In genomic region chr20:53655909-53656652, GRCh38 we compare ENCODE assay signal across 11 cellular contexts.
DNase-seq lines count a peak whose midpoint lies in the region; ATAC-seq and TF ChIP-seq lines count a peak whose summit lies in the region.
"Had no signal": no experiment of that assay in that cellular context is flagged by ENCODE, and none has a peak within 500 bp of the region (broad histone marks: within the 10 kb centered on the region; RNA-seq: fewer than 3 reads in every experiment).

No MANE protein-coding gene starts in this region.

- CTCF ChIA-PET in activated CD4-positive, alpha-beta T cell treated with anti-CD3 and anti-CD28 coated beads for 36 hours (lab: Charles Lee), result interaction anchor here (0.6 to 1.0 kb wide), 3 partner anchors 13 to 284 kb away, joined by 3 to 5 read pairs (median 3); no protein-coding TSS in a partner anchor
- CTCF ChIA-PET in activated CD4-positive, alpha-beta T cell treated with anti-CD3 and anti-CD28 coated beads, Interleukin-2, amount 10 ng/mL, durations not matched to agents 7 days and 5 days (lab: Charles Lee), result interaction anchor here (0.9 kb wide), 1 partner anchor 45 kb away, joined by 3 read pairs; no protein-coding TSS in a partner anchor

- peak overlapping the region; percentile 40 for H3K27ac Mint-ChIP-seq in activated CD4-positive, alpha-beta T cell treated with anti-CD3 and anti-CD28 coated beads for 36 hours
- no peak overlapping the region for H3K27ac Mint-ChIP-seq in activated CD4-positive, alpha-beta T cell treated with anti-CD3 and anti-CD28 coated beads, Interleukin-2, amount 10 ng/mL, durations not matched to agents 7 days and 5 days
- H3K27ac Mint-ChIP-seq in stimulated activated naive CD8-positive, alpha-beta T cell treated with anti-CD3 and anti-CD28 coated beads, Interleukin-15, amount 100 ng/mL, for 72 hours, result peak overlapping the region; percentile 42 to 72

- H3K36me3 Mint-ChIP-seq in activated CD4-positive, alpha-beta T cell treated with anti-CD3 and anti-CD28 coated beads for 36 hours (ENCODE audit: low read depth), result no peaks in the 10 kb centered on the region
- H3K36me3 Mint-ChIP-seq in activated CD4-positive, alpha-beta T cell treated with anti-CD3 and anti-CD28 coated beads, Interleukin-2, amount 10 ng/mL, durations not matched to agents 7 days and 5 days (ENCODE audit: low read depth), result no peaks in the 10 kb centered on the region

- no peak for DNase-seq in activated CD4-positive, alpha-beta T cell treated with anti-CD3 and anti-CD28 coated beads for 36 hours
- no peak for DNase-seq in activated CD4-positive, alpha-beta T cell treated with anti-CD3 and anti-CD28 coated beads, Interleukin-2, amount 10 ng/mL, durations not matched to agents 7 days and 5 days
- DNase-seq in fibroblast of peridontal ligament (ENCODE audit: extremely low read depth) (peak; percentile 46), foreskin melanocyte (no peak), NCI-H1105 (lab: John Stamatoyannopoulos, UW) (no peak)
- DNase-seq in stimulated activated naive CD8-positive, alpha-beta T cell treated with anti-CD3 and anti-CD28 coated beads, Interleukin-15, amount 100 ng/mL, for 72 hours, result no peak
- DNase-seq: activated gamma-delta T cell treated with Interleukin-2 at 50 U/mL for 16 hours, hippocampal formation, NCI-H526 had no signal

- POLR2A ChIA-PET in activated CD4-positive, alpha-beta T cell treated with anti-CD3 and anti-CD28 coated beads for 36 hours (lab: Charles Lee), result interaction anchor here (0.7 kb wide), 1 partner anchor 110 kb away, joined by 3 read pairs; no protein-coding TSS in a partner anchor
- POLR2A ChIA-PET in activated CD4-positive, alpha-beta T cell treated with anti-CD3 and anti-CD28 coated beads, Interleukin-2, amount 10 ng/mL, durations not matched to agents 7 days and 5 days (lab: Charles Lee), result no interaction called here

- peaks cover 75% of the 10 kb centered on the region for H3K4me1 Mint-ChIP-seq in activated CD4-positive, alpha-beta T cell treated with anti-CD3 and anti-CD28 coated beads for 36 hours
- H3K4me1 Mint-ChIP-seq in activated CD4-positive, alpha-beta T cell treated with anti-CD3 and anti-CD28 coated beads, Interleukin-2, amount 10 ng/mL, durations not matched to agents 7 days and 5 days, result peaks cover 79% of the 10 kb centered on the region
- peaks cover 75% of the 10 kb centered on the region for H3K4me1 Mint-ChIP-seq in stimulated activated naive CD8-positive, alpha-beta T cell treated with anti-CD3 and anti-CD28 coated beads, Interleukin-15, amount 100 ng/mL, for 72 hours

- ATAC-seq in activated CD4-positive, alpha-beta T cell treated with anti-CD3 and anti-CD28 coated beads for 36 hours, result no peak
- ATAC-seq in SK-N-SH treated with all-trans-retinoic acid at 6 μM for 48 hours (peak; percentile 69), GM18498 (IDR thresholded peaks at IDR 0.05; ENCODE audit: unreplicated experiment) (no peak)
- no peak for ATAC-seq in stimulated activated naive CD8-positive, alpha-beta T cell treated with anti-CD3 and anti-CD28 coated beads, Interleukin-15, amount 100 ng/mL, for 72 hours

- intact Hi-C loops in activated CD4-positive, alpha-beta T cell treated with anti-CD3 and anti-CD28 coated beads for 36 hours (cut with DNase I, micrococcal nuclease), result loop anchor here in 1 of 2 experiments (5.0 kb wide), 1 partner anchor 79 kb away; no protein-coding TSS in a partner anchor

- no peaks in the 10 kb centered on the region for H3K27me3 Mint-ChIP-seq in activated CD4-positive, alpha-beta T cell treated with anti-CD3 and anti-CD28 coated beads for 36 hours
- no peaks in the 10 kb centered on the region for H3K27me3 Mint-ChIP-seq in activated CD4-positive, alpha-beta T cell treated with anti-CD3 and anti-CD28 coated beads, Interleukin-2, amount 10 ng/mL, durations not matched to agents 7 days and 5 days
- no peaks in the 10 kb centered on the region for H3K27me3 Mint-ChIP-seq in stimulated activated naive CD8-positive, alpha-beta T cell treated with anti-CD3 and anti-CD28 coated beads, Interleukin-15, amount 100 ng/mL, for 72 hours

- no peaks in the 10 kb centered on the region for H3K9me3 Mint-ChIP-seq in activated CD4-positive, alpha-beta T cell treated with anti-CD3 and anti-CD28 coated beads for 36 hours (ENCODE audit: low read depth)
- H3K9me3 Mint-ChIP-seq in activated CD4-positive, alpha-beta T cell treated with anti-CD3 and anti-CD28 coated beads, Interleukin-2, amount 10 ng/mL, durations not matched to agents 7 days and 5 days, result no peaks in the 10 kb centered on the region
- H3K9me3 Mint-ChIP-seq in stimulated activated naive CD8-positive, alpha-beta T cell treated with anti-CD3 and anti-CD28 coated beads, Interleukin-15, amount 100 ng/mL, for 72 hours, result no peaks in the 10 kb centered on the region

- H3K4me3 Mint-ChIP-seq in activated CD4-positive, alpha-beta T cell treated with anti-CD3 and anti-CD28 coated beads for 36 hours, result no peak overlapping the region
- H3K4me3 Mint-ChIP-seq in activated CD4-positive, alpha-beta T cell treated with anti-CD3 and anti-CD28 coated beads, Interleukin-2, amount 10 ng/mL, durations not matched to agents 7 days and 5 days, result no peak overlapping the region
- H3K4me3 Mint-ChIP-seq in stimulated activated naive CD8-positive, alpha-beta T cell treated with anti-CD3 and anti-CD28 coated beads, Interleukin-15, amount 100 ng/mL, for 72 hours, result peak overlapping the region; percentile 72 to 78

TF ChIP-seq in SK-N-SH treated with all-trans-retinoic acid at 6 μM for 48 hours, 23 proteins besides CTCF, POLR2A, EP300 and RAD21:
- no peak for TF ChIP-seq ISL1 (CRISPR knock-in tag; IDR thresholded peaks at IDR 0.05)
- no peak for TF ChIP-seq OSR1 (CRISPR knock-in tag; IDR thresholded peaks at IDR 0.05)
- no peak for TF ChIP-seq GLIS3 (CRISPR knock-in tag; IDR thresholded peaks at IDR 0.05)
- TF ChIP-seq TOX (CRISPR knock-in tag; IDR thresholded peaks at IDR 0.05; ENCODE audit: borderline replicate concordance), result no peak
- no peak for TF ChIP-seq ZFP3 (CRISPR knock-in tag; IDR thresholded peaks at IDR 0.05)
- TF ChIP-seq TCF4 (CRISPR knock-in tag; IDR thresholded peaks at IDR 0.05; ENCODE audit: borderline replicate concordance), result no peak
- no peak for TF ChIP-seq ZFP30 (CRISPR knock-in tag; IDR thresholded peaks at IDR 0.05)
- TF ChIP-seq RARB (CRISPR knock-in tag; IDR thresholded peaks at IDR 0.05), result no peak
- TF ChIP-seq SNAI2 (CRISPR knock-in tag; IDR thresholded peaks at IDR 0.05), result no peak
- TF ChIP-seq ZNF8 (CRISPR knock-in tag; IDR thresholded peaks at IDR 0.05), result no peak
- no peak for TF ChIP-seq ZNF70 (CRISPR knock-in tag; IDR thresholded peaks at IDR 0.05)
- no peak for TF ChIP-seq ZNF565 (CRISPR knock-in tag; conservative IDR thresholded peaks at IDR 0.05; ENCODE audit: low read depth)
- no peak for TF ChIP-seq ESRRG (CRISPR knock-in tag; IDR thresholded peaks at IDR 0.05)
- TF ChIP-seq PPARA (CRISPR knock-in tag; IDR thresholded peaks at IDR 0.05; ENCODE audit: borderline replicate concordance), result no peak
- TF ChIP-seq ARNTL (CRISPR knock-in tag; IDR thresholded peaks at IDR 0.05; ENCODE audit: borderline replicate concordance, low read depth), result no peak
- no peak for TF ChIP-seq CREB5 (CRISPR knock-in tag; IDR thresholded peaks at IDR 0.05; ENCODE audit: low read depth)
- no peak for TF ChIP-seq CSDC2 (CRISPR knock-in tag; IDR thresholded peaks at IDR 0.05)
- TF ChIP-seq ZC3H10 (CRISPR knock-in tag; IDR thresholded peaks at IDR 0.05), result no peak
- no peak for TF ChIP-seq BACH2 (CRISPR knock-in tag; IDR thresholded peaks at IDR 0.05; ENCODE audit: borderline replicate concordance)
- no peak for TF ChIP-seq PATZ1 (CRISPR knock-in tag; IDR thresholded peaks at IDR 0.05; ENCODE audit: borderline replicate concordance)

Comparison
In these comparisons a context has a peak if more than half of its experiments do, and no peak if none do; other contexts are left out.
1. H3K4me3 Mint-ChIP-seq: peak in stimulated activated naive CD8-positive, alpha-beta T cell treated with anti-CD3 and anti-CD28 coated beads, Interleukin-15, amount 100 ng/mL, for 72 hours (2 of 2); none in activated CD4-positive, alpha-beta T cell treated with anti-CD3 and anti-CD28 coated beads for 36 hours (single experiment) and activated CD4-positive, alpha-beta T cell treated with anti-CD3 and anti-CD28 coated beads, Interleukin-2, amount 10 ng/mL, durations not matched to agents 7 days and 5 days (single experiment).